ENCODE assay signal across 6 cellular contexts in the genomic region with DNA sequence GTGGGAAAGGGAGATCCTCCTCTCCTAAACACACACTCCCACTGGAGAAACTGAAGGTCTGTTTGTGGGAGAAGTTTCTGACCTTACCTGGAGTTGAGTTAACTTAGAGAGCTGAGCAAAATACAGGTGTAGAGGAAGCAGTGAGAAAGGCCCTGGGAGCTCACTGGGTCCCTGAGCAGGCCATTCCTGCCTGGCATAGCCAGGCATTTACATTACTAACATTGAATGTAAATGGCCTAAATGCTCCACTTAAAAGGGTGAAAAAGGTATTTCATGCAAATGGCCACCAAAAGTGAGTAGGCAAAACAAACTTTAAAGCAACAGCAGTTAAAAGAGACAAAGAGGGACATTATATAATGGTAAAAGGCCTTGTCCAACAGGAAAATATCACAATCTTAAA. TPM values are rescaled to one million over a fixed set of nuclear protein-coding genes. Genes with fewer than 3 reads are reported as not detected.
"Had no signal": no experiment of that assay in that cellular context is flagged by ENCODE, and none has a peak within 500 bp of the region (broad histone marks: within the 10 kb centered on the region; RNA-seq: fewer than 3 reads in every experiment).

No MANE protein-coding gene starts in this region.

RNA-seq across cellular contexts. Expression of a gene that starts 9.3 kb away (rescaled TPM):
- total RNA-seq: GM23248, H4, H7, HT-29, IMR-90, K562 had no signal
- polyA plus RNA-seq: GM23248, IMR-90, K562 had no signal
